8 cellular contexts compared by ENCODE assay signal in genomic region chr12:106248849-106249371, GRCh38. TPM values are rescaled to one million over a fixed set of nuclear protein-coding genes. Genes with fewer than 3 reads are reported as not detected.
DNase-seq lines count a peak whose midpoint lies in the region; ATAC-seq and TF ChIP-seq lines count a peak whose summit lies in the region.

No MANE protein-coding gene starts in this region.

- TF ChIP-seq CTCF in OCI-LY1 (IDR thresholded peaks at IDR 0.05; ENCODE audit: low read length), result no peak
- no peak for TF ChIP-seq CTCF in hepatocyte (IDR thresholded peaks at IDR 0.05; ENCODE audit: poor library complexity)
- TF ChIP-seq CTCF in smooth muscle cell (IDR thresholded peaks at IDR 0.05; ENCODE audit: borderline replicate concordance, insufficient read depth, poor library complexity, severe bottlenecking), result no peak

- WGBS in adipose tissue, 3 donors, result 12 to 16% (median 15%) methylated on average over 12 of the region's 12 CpGs
- 36% methylated on average over 12 of the region's 12 CpGs for WGBS in hepatocyte (ENCODE audit: low lambda C conversion rate, missing lambda C conversion rate)
- 21% methylated on average over 12 of the region's 12 CpGs for WGBS in smooth muscle cell (ENCODE audit: low lambda C conversion rate)

- H3K27me3 ChIP-seq in OCI-LY1 (ENCODE audit: insufficient read depth, low read length) (no peaks in the 10 kb centered on the region), hepatocyte (no peaks in the 10 kb centered on the region), smooth muscle cell (ENCODE audit: low read depth) (no peaks in the 10 kb centered on the region)

- H3K27ac ChIP-seq in OCI-LY1 (ENCODE audit: low read depth, low read length, poor library complexity, severe bottlenecking) (peak overlapping the region; percentile 95), adipose tissue (ENCODE audit: low read depth, low read length) (peak overlapping the region; percentile 99), hepatocyte (peak overlapping the region; percentile 98), smooth muscle cell (ENCODE audit: low read depth) (peak overlapping the region; percentile 89)

- H3K4me2 ChIP-seq in OCI-LY1 (ENCODE audit: low read length) (peak overlapping the region; percentile 66), hepatocyte (peak overlapping the region; percentile 83), smooth muscle cell (peak overlapping the region; percentile 96)

- H3F3A ChIP-seq in OCI-LY1 (ENCODE audit: insufficient read depth, low read length) (no peaks in the 10 kb centered on the region), smooth muscle cell (ENCODE audit: low read depth) (peaks cover 19% of the 10 kb centered on the region)

- ATAC-seq in GM21390 (IDR thresholded peaks at IDR 0.05; ENCODE audit: unreplicated experiment), result no peak
- ATAC-seq in HG03025 (IDR thresholded peaks at IDR 0.05; ENCODE audit: low FRiP score, unreplicated experiment), result no peak

- H3K9ac ChIP-seq in OCI-LY1 (ENCODE audit: low read length), result peak overlapping the region; percentile 84
- H3K9ac ChIP-seq in smooth muscle cell (ENCODE audit: low read depth), result peak overlapping the region; percentile 94

- DNase-seq in GM04503 (ENCODE audit: low read depth) (peak; percentile 18), hepatocyte (ENCODE audit: low spot score) (no peak), smooth muscle cell (lab: John Stamatoyannopoulos, UW; ENCODE audit: unreplicated experiment) (no peak), NCI-H2171 (lab: John Stamatoyannopoulos, UW) (no peak)

- H2AFZ ChIP-seq in OCI-LY1 (ENCODE audit: low read length), result no peak overlapping the region
- peak overlapping the region; percentile 86 for H2AFZ ChIP-seq in hepatocyte
- peak overlapping the region; percentile 13 for H2AFZ ChIP-seq in smooth muscle cell (ENCODE audit: low read depth)

- no peaks in the 10 kb centered on the region for H3K79me2 ChIP-seq in OCI-LY1 (ENCODE audit: insufficient read depth, low read length)
- peaks cover 34% of the 10 kb centered on the region for H3K79me2 ChIP-seq in hepatocyte
- peaks cover 34% of the 10 kb centered on the region for H3K79me2 ChIP-seq in smooth muscle cell (ENCODE audit: low read depth)

- H3K9me3 ChIP-seq in OCI-LY1 (ENCODE audit: low read length), result no peaks in the 10 kb centered on the region
- H3K9me3 ChIP-seq in hepatocyte (ENCODE audit: low read depth), result no peaks in the 10 kb centered on the region
- no peaks in the 10 kb centered on the region for H3K9me3 ChIP-seq in smooth muscle cell (replicated peaks; ENCODE audit: low read depth)

- no peaks in the 10 kb centered on the region for H4K20me1 ChIP-seq in OCI-LY1 (ENCODE audit: insufficient read depth, low read length)
- H4K20me1 ChIP-seq in hepatocyte (ENCODE audit: insufficient read depth, poor library complexity, severe bottlenecking), result peaks cover 27% of the 10 kb centered on the region
- peaks cover 29% of the 10 kb centered on the region for H4K20me1 ChIP-seq in smooth muscle cell (ENCODE audit: low read depth)

- peak overlapping the region; percentile 66 for H3K4me3 ChIP-seq in OCI-LY1 (ENCODE audit: low read depth, low read length, poor library complexity, severe bottlenecking)
- H3K4me3 ChIP-seq in hepatocyte, result peak overlapping the region; percentile 91
- H3K4me3 ChIP-seq in smooth muscle cell, result peak overlapping the region; percentile 87

- H3K4me1 ChIP-seq in OCI-LY1 (ENCODE audit: insufficient read depth, low read length, severe bottlenecking) (peaks cover 28% of the 10 kb centered on the region), hepatocyte (ENCODE audit: insufficient read depth) (peaks cover 33% of the 10 kb centered on the region), smooth muscle cell (ENCODE audit: low read depth) (peaks cover 12% of the 10 kb centered on the region)

- no peaks in the 10 kb centered on the region for H3K36me3 ChIP-seq in OCI-LY1 (ENCODE audit: insufficient read depth, low read length)
- no peaks in the 10 kb centered on the region for H3K36me3 ChIP-seq in hepatocyte (replicated peaks; ENCODE audit: insufficient read depth, low read depth)
- no peaks in the 10 kb centered on the region for H3K36me3 ChIP-seq in smooth muscle cell (ENCODE audit: low read depth)

- H3K9me2 ChIP-seq in OCI-LY1 (ENCODE audit: low read depth, low read length) (no peaks in the 10 kb centered on the region), hepatocyte (replicated peaks; ENCODE audit: insufficient read depth) (no peaks in the 10 kb centered on the region)

RNA-seq across cellular contexts. Expression of gene CKAP4, which starts 1.1 kb away (rescaled TPM):
- polyA plus RNA-seq in adipose tissue, result 10 to 100 TPM; 15.0 to 26.1 (median 19.7) TPM
- 140 and 151 TPM in 2 replicates for total RNA-seq in hepatocyte
- polyA plus RNA-seq in hepatocyte, result 258 and 266 TPM in 2 replicates
- 241 and 294 TPM in 2 replicates for total RNA-seq in smooth muscle cell
- polyA plus RNA-seq in smooth muscle cell, result 358 and 486 TPM in 2 replicates

RNA-seq across cellular contexts. Expression of gene TCP11L2, which starts 53.6 kb away (rescaled TPM):
- 1 to 10 TPM; 4.0 to 9.2 (median 5.0) TPM for polyA plus RNA-seq in adipose tissue
- 30.7 and 38.4 TPM in 2 replicates for total RNA-seq in hepatocyte
- 8.5 and 9.6 TPM in 2 replicates for polyA plus RNA-seq in hepatocyte
- total RNA-seq in smooth muscle cell, result 15.1 and 19.1 TPM in 2 replicates
- polyA plus RNA-seq in smooth muscle cell, result 2.4 and 3.5 TPM in 2 replicates
